ENCODE assay signal across 17 cellular contexts in genomic region chr12:118044577-118044976, GRCh38.
"Had no signal": no experiment of that assay in that cellular context is flagged by ENCODE, and none has a peak within 500 bp of the region (broad histone marks: within the 10 kb centered on the region; RNA-seq: fewer than 3 reads in every experiment).

No MANE protein-coding gene starts in this region.

- H3K27ac Mint-ChIP-seq: naive B cell; T-helper 2 cell treated with Interferon-gamma antibody and Interleukin-4, amounts not matched to agents 5 μg/mL and 100 μg/mL, for 36 hours had no signal

- H3K9ac ChIP-seq: parathyroid adenoma had no signal

- H3K9me3 Mint-ChIP-seq: T-helper 2 cell treated with Interferon-gamma antibody and Interleukin-4, amounts not matched to agents 5 μg/mL and 100 μg/mL, for 36 hours had no signal

- H3K27me3 ChIP-seq: cardiac muscle cell, dorsolateral prefrontal cortex, gastroesophageal sphincter, heart right ventricle, neutrophil, SJCRH30, tibial artery, uterus had no signal

- DNase-seq: activated CD4-positive, CD25-positive, alpha-beta regulatory T cell; activated CD8-positive, alpha-beta memory T cell treated with anti-CD3 and anti-CD28 coated beads, Interleukin-2, amount 50 U/mL, for 48 hours; activated gamma-delta T cell; dorsolateral prefrontal cortex; erythroblast; heart right ventricle; left colon; mammary epithelial cell; naive B cell; SJCRH30; tibial artery; uterus had no signal

- H3K36me3 ChIP-seq: uterus had no signal

- H2AFZ ChIP-seq: parathyroid adenoma had no signal

- H3K27me3 Mint-ChIP-seq: naive B cell had no signal

- H3K4me3 ChIP-seq: cardiac muscle cell, dorsolateral prefrontal cortex, gastroesophageal sphincter, heart right ventricle, SJCRH30, tibial artery, uterus had no signal

- H3K9me3 ChIP-seq: gastroesophageal sphincter, heart right ventricle, neutrophil, SJCRH30, tibial artery, uterus had no signal

- H3K27ac ChIP-seq: cardiac muscle cell, gastroesophageal sphincter, heart right ventricle, neutrophil, parathyroid adenoma, SJCRH30, tibial artery, uterus had no signal

- H3K4me3 Mint-ChIP-seq: naive B cell; T-helper 2 cell treated with Interferon-gamma antibody and Interleukin-4, amounts not matched to agents 5 μg/mL and 100 μg/mL, for 36 hours had no signal

- H3K4me1 ChIP-seq: gastroesophageal sphincter, parathyroid adenoma, SJCRH30, tibial artery, uterus had no signal
